ENCODE assay signal across 24 cellular contexts in the genomic region with DNA sequence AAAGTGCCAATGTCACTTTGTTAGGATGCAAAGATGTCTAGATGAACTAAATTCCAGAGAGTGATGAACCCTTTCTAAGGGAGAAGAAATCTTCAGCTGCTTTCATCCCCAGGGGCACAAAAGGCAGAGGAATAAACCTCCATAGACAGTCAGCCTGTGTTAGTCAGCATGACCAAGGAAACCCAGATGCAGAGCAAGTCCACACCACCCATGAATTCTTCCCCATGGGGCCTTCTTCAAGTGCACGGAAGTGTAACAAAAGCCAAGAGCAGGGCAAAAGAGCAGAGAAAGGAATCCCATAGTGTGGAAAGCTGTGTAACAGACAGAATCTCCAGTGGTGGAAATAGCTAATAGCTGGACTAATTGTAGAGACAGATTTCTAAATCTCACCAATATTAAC. TPM values are rescaled to one million over a fixed set of nuclear protein-coding genes. Genes with fewer than 3 reads are reported as not detected.
A peak's percentile ranks its signal among the peaks of the same experiment; 100 is the strongest.
DNase-seq lines count a peak whose midpoint lies in the region; ATAC-seq, FAIRE-seq and TF ChIP-seq lines count a peak whose summit lies in the region.
"Had no signal": no experiment of that assay in that cellular context is flagged by ENCODE, and none has a peak within 500 bp of the region (broad histone marks: within the 10 kb centered on the region; RNA-seq: fewer than 3 reads in every experiment).

No MANE protein-coding gene starts in this region.

- no peaks in the 10 kb centered on the region for H3K36me3 ChIP-seq in mesodermal cell (ENCODE audit: control insufficient read depth, insufficient read depth, low read length)
- H3K36me3 ChIP-seq: BLaER1, gastrocnemius medialis had no signal

- no peak for TF ChIP-seq POLR2A in A549 (IDR thresholded peaks at IDR 0.05; ENCODE audit: low read length)

- H3K4me2 ChIP-seq in A549: peak overlapping the region; percentile 56
- H3K4me2 ChIP-seq: BLaER1 had no signal

- TF ChIP-seq CTCF in A549 (IDR thresholded peaks at IDR 0.05) (no peak), cardiac fibroblast (IDR thresholded peaks at IDR 0.05; ENCODE audit: low read depth, low read length) (no peak)

- H3K27ac ChIP-seq in A549 (peak overlapping the region; percentile 52 to 84), mesodermal cell (ENCODE audit: low read depth, low read length, severe bottlenecking) (peak overlapping the region; percentile 11)
- H3K27ac ChIP-seq: BLaER1, gastrocnemius medialis, testis had no signal

- TF ChIP-seq RAD21 in A549 (conservative IDR thresholded peaks at IDR 0.05 in 1 of 2, IDR thresholded peaks at IDR 0.05 in 1 of 2): no peak

- WGBS in A549 (ENCODE audit: missing lambda C conversion rate): 20% methylated on average over 1 of the region's 1 CpG
- 20% methylated on average over 1 of the region's 1 CpG; no CpG with 5 or more reads in 1 of the 2 experiments for WGBS in mesodermal cell (ENCODE audit: insufficient coverage in 2 of 2), 2 experiments

- ATAC-seq in A549: peak; percentile 13 to 68; a peak in 3 of 6 replicates
- no peak for ATAC-seq in GM19452 (IDR thresholded peaks at IDR 0.05; ENCODE audit: unreplicated experiment)
- ATAC-seq: gastrocnemius medialis had no signal

- TF ChIP-seq EP300 in A549 (IDR thresholded peaks at IDR 0.05): no peak

- FAIRE-seq in A549 (lab: Jason Lieb, UNC) (no peak), HTR-8/SVneo (lab: Jason Lieb, UNC) (peak; percentile 4)
- FAIRE-seq: A204.1, G401.6 had no signal

- DNase-seq in A549 (ENCODE audit: low read depth in 1 of 2, low spot score in 1 of 2) (no peak), HTR-8/SVneo (ENCODE audit: insufficient read length, low spot score) (peak; percentile 10), cardiac fibroblast (ENCODE audit: low read depth in 2 of 2) (peak; percentile 19 to 44), HuH-7.5 (ENCODE audit: low spot score) (no peak), middle frontal gyrus (ENCODE audit: extremely low spot score, low spot score) (no peak)
- DNase-seq in stimulated activated CD8-positive, alpha-beta memory T cell treated with anti-CD3 and anti-CD28 coated beads, Interleukin-4, amount 100 ng/mL, for 48 hours: no peak
- DNase-seq: activated CD4-positive, alpha-beta T cell treated with anti-CD3 and anti-CD28 coated beads, Interleukin-2, amount 10 ng/mL, durations not matched to agents 24 days and 14 days; activated effector memory CD4-positive, alpha-beta T cell treated with Interleukin-2 at 50 U/mL for 16 hours; Calu3; caudate nucleus; erythroblast; gastrocnemius medialis; KG1; NCI-H187 treated with DMSO at 0.1 percent for 48 hours; NCI-H2227 treated with DMSO at 0.1 percent for 48 hours; NCI-H774; OCI-M1; T-helper 1 cell; testis had no signal

- H3K9me3 ChIP-seq in A549: no peaks in the 10 kb centered on the region
- no peaks in the 10 kb centered on the region for H3K9me3 ChIP-seq in mesodermal cell (ENCODE audit: control insufficient read depth, low read length)
- H3K9me3 ChIP-seq: BLaER1, gastrocnemius medialis, testis had no signal

- H3K4me3 ChIP-seq in A549 (no peak overlapping the region), cardiac fibroblast (replicated peaks in 1 of 2; ENCODE audit: low read depth in 2 of 2, low read length in 2 of 2) (no peak overlapping the region), mesodermal cell (ENCODE audit: extremely low read depth, insufficient read depth, low read length, poor library complexity, severe bottlenecking) (no peak overlapping the region)
- H3K4me3 ChIP-seq: BLaER1, gastrocnemius medialis, testis had no signal

- H3K4me1 ChIP-seq in A549: peaks cover 52% of the 10 kb centered on the region
- H3K4me1 ChIP-seq in mesodermal cell (ENCODE audit: control insufficient read depth, insufficient read depth, low read length, poor library complexity, severe bottlenecking): no peaks in the 10 kb centered on the region
- H3K4me1 ChIP-seq: BLaER1, gastrocnemius medialis, testis had no signal

- CTCF ChIA-PET in A549 (lab: Yijun Ruan, JAX): interaction anchor here (0.7 to 1.6 kb wide), 3 partner anchors 17 to 52 kb away, joined by 3 read pairs; no protein-coding TSS in a partner anchor

- POLR2A ChIA-PET in A549 (lab: Yijun Ruan, JAX): no interaction called here

TF ChIP-seq in A549, 52 proteins besides CTCF, POLR2A, EP300 and RAD21:
- TF ChIP-seq HOXB13 (CRISPR knock-in tag; IDR thresholded peaks at IDR 0.05; ENCODE audit: low read depth) (no peak), NPAS2 (CRISPR knock-in tag; IDR thresholded peaks at IDR 0.05; ENCODE audit: borderline replicate concordance) (no peak), CHD4 (IDR thresholded peaks at IDR 0.05; ENCODE audit: borderline replicate concordance) (no peak)
- TF ChIP-seq, protein P1, sequence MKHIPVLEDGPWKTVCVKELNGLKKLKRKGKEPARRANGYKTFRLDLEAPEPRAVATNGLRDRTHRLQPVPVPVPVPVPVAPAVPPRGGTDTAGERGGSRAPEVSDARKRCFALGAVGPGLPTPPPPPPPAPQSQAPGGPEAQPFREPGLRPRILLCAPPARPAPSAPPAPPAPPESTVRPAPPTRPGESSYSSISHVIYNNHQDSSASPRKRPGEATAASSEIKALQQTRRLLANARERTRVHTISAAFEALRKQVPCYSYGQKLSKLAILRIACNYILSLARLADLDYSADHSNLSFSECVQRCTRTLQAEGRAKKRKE (CRISPR knock-in tag; IDR thresholded peaks at IDR 0.05; ENCODE audit: low read depth): no peak
TF ChIP-seq in A549: peak in this region for 0.

RNA-seq across cellular contexts. Expression of gene DCDC2, which starts 50.0 kb away (rescaled TPM):
- polyA plus RNA-seq in A549 (2011; rRNA removed) (7.9 and 9.4 TPM in 2 replicates), A549 (2017; fragmentation: RNase III; extraction: RNeasy Plus Mini Kit Qiagen cat#74134 plus additional on column Dnase treatment) (7.9 to 9.1 TPM (median 8.0 TPM) in 3 replicates)
- polyA plus RNA-seq in A549 (2012; cell fraction: cytosol; rRNA removed): 2.9 TPM in 2 replicates
- polyA plus RNA-seq in A549 (2012; cell fraction: nucleus; rRNA removed): 3.4 and 3.5 TPM in 2 replicates
- 3.8 and 7.2 TPM in 2 replicates for polyA minus RNA-seq in A549 (2011; rRNA and poly(A)+ RNA removed)
- polyA plus RNA-seq in mesodermal cell (2013, experiment 1 of 2): 0.22 TPM
- 0.91 TPM for polyA plus RNA-seq in mesodermal cell (2013, experiment 2 of 2)

Comparison
In these comparisons a context has a peak if more than half of its experiments do, and no peak if none do; other contexts are left out.
1. DNase-seq: peak in HTR-8/SVneo (single experiment) and cardiac fibroblast (2 of 2); none in A549 (0 of 2), stimulated activated CD8-positive, alpha-beta memory T cell treated with anti-CD3 and anti-CD28 coated beads, Interleukin-4, amount 100 ng/mL, for 48 hours (single experiment), HuH-7.5 (single experiment) and middle frontal gyrus (single experiment).